In the genomic region with DNA sequence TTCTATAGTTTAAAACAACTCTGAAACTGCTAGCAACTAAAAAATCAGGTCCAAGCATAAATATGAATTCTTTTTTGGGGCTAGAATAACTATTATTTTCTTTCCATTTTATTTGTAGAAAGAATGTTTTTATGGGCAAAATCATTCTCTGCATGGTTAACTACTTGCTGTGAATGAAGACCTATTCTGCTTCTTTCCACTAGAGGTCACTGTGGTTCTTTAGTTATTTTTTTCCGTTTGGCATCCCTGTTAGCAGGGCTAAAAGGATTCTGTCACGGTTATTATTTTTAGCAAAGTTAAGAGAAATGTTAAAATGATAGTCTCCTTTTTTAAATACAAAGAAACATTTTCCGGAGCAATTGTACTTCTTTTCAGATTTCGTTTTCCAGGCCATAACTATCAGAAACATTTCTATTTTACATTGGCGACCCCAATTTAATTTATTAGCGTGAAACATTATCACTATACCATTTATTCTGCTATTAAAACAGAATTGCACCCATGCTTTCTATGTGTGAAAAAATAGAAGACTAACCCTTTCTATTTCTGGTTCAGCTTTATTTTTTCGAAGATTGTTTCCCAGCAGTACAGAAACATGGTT, we compare ENCODE assay signal across 8 cellular contexts.
DNase-seq lines count a peak whose midpoint lies in the region; ATAC-seq and TF ChIP-seq lines count a peak whose summit lies in the region.

No MANE protein-coding gene starts in this region.

- ATAC-seq in GM18520 (IDR thresholded peaks at IDR 0.05; ENCODE audit: unreplicated experiment) (peak; percentile 54), HG03378 (IDR thresholded peaks at IDR 0.05; ENCODE audit: unreplicated experiment) (peak; percentile 64), lower lobe of right lung (peak in 1 of 2 donors; percentile 59), HG03095 (IDR thresholded peaks at IDR 0.05; ENCODE audit: unreplicated experiment) (no peak), HG03025 (IDR thresholded peaks at IDR 0.05; ENCODE audit: low FRiP score, unreplicated experiment) (no peak)

- no peaks in the 10 kb centered on the region for H3K9me3 ChIP-seq in lower lobe of right lung

- peak; percentile 52 for DNase-seq in AG20443 (ENCODE audit: low spot score)
- DNase-seq in NCI-H748 treated with DMSO at 0.1 percent for 48 hours (lab: John Stamatoyannopoulos, UW), result peak; percentile 86
- peak; percentile 66 to 68 for DNase-seq in cardiac fibroblast (ENCODE audit: low read depth in 2 of 2)
- no peak for DNase-seq in lower lobe of right lung

- no peaks in the 10 kb centered on the region for H3K4me1 ChIP-seq in lower lobe of right lung

- no peak overlapping the region for H3K27ac ChIP-seq in lower lobe of right lung

- no peaks in the 10 kb centered on the region for H3K27me3 ChIP-seq in lower lobe of right lung (ENCODE audit: low read depth)

- intact Hi-C loops in lower lobe of right lung (cut with DNase I), result loop anchor here (10.0 kb wide), 1 partner anchor 739 kb away; no protein-coding TSS in a partner anchor

- no peaks in the 10 kb centered on the region for H3K36me3 ChIP-seq in lower lobe of right lung

- TF ChIP-seq CTCF in cardiac fibroblast (IDR thresholded peaks at IDR 0.05; ENCODE audit: low read depth, low read length) (peak; percentile 68), lower lobe of right lung (IDR thresholded peaks at IDR 0.05) (peak; percentile 79)

- H3K4me3 ChIP-seq in cardiac fibroblast (replicated peaks in 1 of 2; ENCODE audit: low read depth in 2 of 2, low read length in 2 of 2) (no peak overlapping the region), lower lobe of right lung (no peak overlapping the region)

Comparison
In these comparisons a context has a peak if more than half of its experiments do, and no peak if none do; other contexts are left out.
1. ATAC-seq: peak in GM18520 (single experiment) and HG03378 (single experiment); none in HG03095 (single experiment) and HG03025 (single experiment).